Comparison of ENCODE assay signal across 8 cellular contexts in the genomic region with DNA sequence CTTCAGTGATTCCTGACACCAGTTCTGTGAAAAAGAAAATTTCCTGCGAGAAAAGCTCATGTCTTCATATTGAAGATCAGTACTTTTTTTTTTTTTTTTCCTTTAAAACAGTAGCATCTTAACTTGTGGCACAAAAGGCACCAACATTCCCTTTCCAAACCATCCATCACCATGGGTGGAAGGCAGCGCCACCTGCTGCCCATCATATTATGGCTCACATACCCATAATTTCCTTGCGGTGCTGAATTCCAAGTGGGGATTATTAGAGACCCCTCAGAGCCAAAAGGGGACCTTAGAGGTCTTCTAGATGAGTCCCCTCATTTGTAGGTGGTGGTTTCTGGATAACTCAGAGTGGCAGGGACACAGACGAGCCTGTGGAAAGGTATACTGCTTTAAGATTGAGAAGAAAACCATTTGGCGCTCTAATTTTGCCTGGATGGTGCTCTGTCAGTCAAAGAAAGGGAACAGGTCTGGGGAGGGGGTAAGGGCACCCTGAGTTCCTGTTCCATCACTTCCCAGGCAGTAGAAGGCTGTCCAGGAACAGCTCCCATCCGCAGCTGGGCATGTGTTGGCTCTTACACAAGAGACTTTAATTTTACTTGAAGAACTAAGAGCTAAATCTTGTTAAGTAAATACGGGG. TPM values are rescaled to one million over a fixed set of nuclear protein-coding genes. Genes with fewer than 3 reads are reported as not detected.
DNase-seq lines count a peak whose midpoint lies in the region; ATAC-seq, FAIRE-seq and TF ChIP-seq lines count a peak whose summit lies in the region.

No MANE protein-coding gene starts in this region.

- H3K9me3 ChIP-seq in OCI-LY7 (ENCODE audit: low read length) (no peaks in the 10 kb centered on the region), adipocyte (ENCODE audit: control insufficient read depth, low read length) (no peaks in the 10 kb centered on the region)

- CTCF ChIA-PET in OCI-LY7 (lab: Charles Lee; ENCODE audit: unreplicated experiment) = interaction anchor here (0.7 to 0.8 kb wide), 2 partner anchors 8 to 134 kb away, joined by 3 to 4 read pairs; no protein-coding TSS in a partner anchor

- TF ChIP-seq POLR2A in GM12891 (IDR thresholded peaks at IDR 0.05; ENCODE audit: low read depth, low read length) = no peak

- no peak overlapping the region for H3K27ac ChIP-seq in OCI-LY7 (ENCODE audit: low read depth, low read length, poor library complexity, severe bottlenecking)

- H3K4me3 ChIP-seq in OCI-LY7 (ENCODE audit: low read depth, low read length, poor library complexity, severe bottlenecking) (no peak overlapping the region), adipocyte (ENCODE audit: low read length) (no peak overlapping the region)

- no peaks in the 10 kb centered on the region for H4K20me1 ChIP-seq in OCI-LY7 (ENCODE audit: insufficient read depth, low read length)

- no peak overlapping the region for H3K4me2 ChIP-seq in OCI-LY7 (ENCODE audit: low read length)

- H2AFZ ChIP-seq in OCI-LY7 (ENCODE audit: low read length) = no peak overlapping the region

- ATAC-seq in GM19397 (IDR thresholded peaks at IDR 0.05; ENCODE audit: unreplicated experiment) = no peak

- intact Hi-C loops in OCI-LY7 (cut with micrococcal nuclease; ENCODE audit: unreplicated experiment) = no loop called here

- no peaks in the 10 kb centered on the region for H3K9me2 ChIP-seq in OCI-LY7 (ENCODE audit: insufficient read depth, low read length)

- no peaks in the 10 kb centered on the region for H3K36me3 ChIP-seq in OCI-LY7 (ENCODE audit: insufficient read depth, low read length)
- H3K36me3 ChIP-seq in adipocyte (ENCODE audit: control insufficient read depth, insufficient read depth, low read length, severe bottlenecking) = peaks cover 39% of the 10 kb centered on the region

- H3K79me2 ChIP-seq in OCI-LY7 (ENCODE audit: insufficient read depth, low read depth, low read length) = no peaks in the 10 kb centered on the region

- POLR2A ChIA-PET in OCI-LY7 (lab: Charles Lee) = interaction anchor here (0.6 kb wide), 2 partner anchors 42 to 167 kb away, joined by 3 read pairs; no protein-coding TSS in a partner anchor

- H3K27me3 ChIP-seq in adipocyte (replicated peaks; ENCODE audit: control insufficient read depth, insufficient read depth, low read length) = no peaks in the 10 kb centered on the region

- H3K4me1 ChIP-seq in OCI-LY7 (ENCODE audit: insufficient read depth, low read length, poor library complexity, severe bottlenecking) (peaks cover 13% of the 10 kb centered on the region), adipocyte (ENCODE audit: control insufficient read depth, insufficient read depth, low read length) (peaks cover 12% of the 10 kb centered on the region)

- TF ChIP-seq CTCF in OCI-LY7 (conservative IDR thresholded peaks at IDR 0.05; ENCODE audit: low read length) = peak; percentile 94

- peak; percentile 70 for FAIRE-seq in GM12891 (lab: Jason Lieb, UNC)

- peak; percentile 67 for DNase-seq in AG08396 (ENCODE audit: low spot score)
- no peak for DNase-seq in GM12891 (ENCODE audit: insufficient read length, low spot score)
- peak; percentile 45 for DNase-seq in OCI-LY7 (ENCODE audit: low spot score)
- peak; percentile 70 for DNase-seq in adipocyte (ENCODE audit: low read depth)
- DNase-seq in iPS-NIHi11 (ENCODE audit: low spot score) = peak; percentile 71
- peak in 3 of 4 experiments; percentile 17 to 38 (median 35) for DNase-seq in stimulated activated CD4-positive, alpha-beta T cell treated with anti-CD3 and anti-CD28 coated beads, Interleukin-1b, Interleukin-23, amount 100 ng/mL, for 24 hours (ENCODE audit: low read depth in 4 of 4, low spot score in 1 of 4)
- no peak for DNase-seq in OCI-M2 (lab: John Stamatoyannopoulos, UW; ENCODE audit: unreplicated experiment)

- no peak overlapping the region for H3K9ac ChIP-seq in adipocyte (ENCODE audit: low read length)

- no TSS peak for BruUV-seq in OCI-LY7 (replicated peaks; lab: Mats Ljungman, UMichigan)

TF ChIP-seq in GM12891, 5 proteins besides CTCF, POLR2A, EP300 and RAD21:
- TF ChIP-seq SPI1 (IDR thresholded peaks at IDR 0.05; ENCODE audit: low read depth, low read length) = no peak
- TF ChIP-seq POU2F2 (IDR thresholded peaks at IDR 0.05; ENCODE audit: low read depth, low read length) = no peak
- TF ChIP-seq TAF1 (IDR thresholded peaks at IDR 0.05; ENCODE audit: low read depth, low read length) = no peak
- no peak for TF ChIP-seq PAX5 (IDR thresholded peaks at IDR 0.05; ENCODE audit: insufficient read depth, low read length, severe bottlenecking)
- no peak for TF ChIP-seq POLR2AphosphoS5 (IDR thresholded peaks at IDR 0.05; ENCODE audit: low read depth, low read length)
TF ChIP-seq in GM12891: peak in this region for 0.

RNA-seq across cellular contexts. Expression of a gene that starts 7.9 kb away (rescaled TPM):
- polyA plus RNA-seq in GM12891 (2012; ENCODE audit: low read depth, missing spikeins) = not detected
- total RNA-seq in OCI-LY7 (2014; rRNA removed; shearing (Covaris generic)) = not detected in 2 replicates
- not detected in 2 replicates for total RNA-seq in OCI-LY7 (2022)

RNA-seq across cellular contexts. Expression of a gene that starts 12.2 kb away (rescaled TPM):
- 5.9 TPM for polyA plus RNA-seq in GM12891 (2012; ENCODE audit: low read depth, missing spikeins)
- total RNA-seq in OCI-LY7 (2014; rRNA removed; shearing (Covaris generic)) = 3.0 and 9.0 TPM in 2 replicates
- total RNA-seq in OCI-LY7 (2022) = 6.9 and 9.8 TPM in 2 replicates

RNA-seq across cellular contexts. Expression of a gene that starts 13.7 kb away (rescaled TPM):
- polyA plus RNA-seq in GM12891 (2012; ENCODE audit: low read depth, missing spikeins) = not detected
- total RNA-seq in OCI-LY7 (2014; rRNA removed; shearing (Covaris generic)) = not detected in 2 replicates
- total RNA-seq in OCI-LY7 (2022) = not detected in 2 replicates

Comparison
In these comparisons a context has a peak if more than half of its experiments do, and no peak if none do; other contexts are left out.
1. DNase-seq: peak in AG08396 (single experiment), OCI-LY7 (single experiment), adipocyte (single experiment), iPS-NIHi11 (single experiment) and stimulated activated CD4-positive, alpha-beta T cell treated with anti-CD3 and anti-CD28 coated beads, Interleukin-1b, Interleukin-23, amount 100 ng/mL, for 24 hours (3 of 4); none in GM12891 (single experiment) and OCI-M2 (single experiment).